ENCODE assay signal across 18 cellular contexts in the genomic region with DNA sequence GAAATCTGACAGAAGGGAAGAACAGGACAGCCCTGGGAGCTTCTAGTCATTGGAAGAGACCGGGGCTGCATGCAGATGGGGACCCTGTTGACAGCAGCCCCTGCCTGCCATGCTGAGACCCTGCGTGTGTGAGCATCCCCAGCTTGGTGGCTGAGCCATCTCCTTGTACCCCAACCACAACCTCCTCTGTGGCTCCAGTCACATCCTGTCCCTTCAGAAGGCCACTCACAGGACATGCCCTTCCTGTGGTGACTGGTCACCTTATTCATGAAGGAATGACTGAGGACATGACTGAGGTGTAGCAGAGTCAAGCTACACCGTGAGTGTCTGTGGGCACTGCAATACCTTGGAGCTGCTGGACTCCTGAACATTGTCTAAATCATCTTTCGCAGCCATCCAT.
DNase-seq lines count a peak whose midpoint lies in the region; ATAC-seq and TF ChIP-seq lines count a peak whose summit lies in the region.
"Had no signal": no experiment of that assay in that cellular context is flagged by ENCODE, and none has a peak within 500 bp of the region (broad histone marks: within the 10 kb centered on the region; RNA-seq: fewer than 3 reads in every experiment).

No MANE protein-coding gene starts in this region.

- peaks cover 3% of the 10 kb centered on the region for H3K9me3 Mint-ChIP-seq in CD8-positive, alpha-beta T cell
- H3K9me3 Mint-ChIP-seq in activated T-helper 2 cell treated with anti-CD3 and anti-CD28 coated beads, Interferon-gamma antibody, Interleukin-2, Interleukin-4, amounts not matched to agents 10 μg/mL and 5 μg/mL and 100 μg/mL, durations not matched to agents 14 hours and 24 hours and 36 hours = no peaks in the 10 kb centered on the region
- H3K9me3 Mint-ChIP-seq in Calu3 (ENCODE audit: low read depth, unreplicated experiment) = no peaks in the 10 kb centered on the region
- H3K9me3 Mint-ChIP-seq: HFFc6 had no signal

- no peak overlapping the region for H3K23ac ChIP-seq in mesenchymal stem cell (ENCODE audit: low read length in 2 of 2)

- H4K91ac ChIP-seq in mesenchymal stem cell (ENCODE audit: low read length) = peak overlapping the region; percentile 77

- ATAC-seq in CD8-positive, alpha-beta T cell = no peak
- ATAC-seq in upper lobe of right lung (no peak), HG03354 (IDR thresholded peaks at IDR 0.05; ENCODE audit: poor library complexity, severe bottlenecking, unreplicated experiment) (no peak), GM19463 (IDR thresholded peaks at IDR 0.05; ENCODE audit: unreplicated experiment) (no peak)

- no peak overlapping the region for H3K4me2 ChIP-seq in mesenchymal stem cell (ENCODE audit: low read length, poor library complexity, severe bottlenecking)

- peak overlapping the region; percentile 37 for H2AFZ ChIP-seq in mesenchymal stem cell (ENCODE audit: low read depth, low read length)

- no peaks in the 10 kb centered on the region for H3K27me3 Mint-ChIP-seq in CD8-positive, alpha-beta T cell (ENCODE audit: low read depth)
- no peaks in the 10 kb centered on the region for H3K27me3 Mint-ChIP-seq in activated T-helper 2 cell treated with anti-CD3 and anti-CD28 coated beads, Interferon-gamma antibody, Interleukin-2, Interleukin-4, amounts not matched to agents 10 μg/mL and 5 μg/mL and 100 μg/mL, durations not matched to agents 14 hours and 24 hours and 36 hours (ENCODE audit: low read depth)
- H3K27me3 Mint-ChIP-seq in Calu3 (ENCODE audit: unreplicated experiment) = no peaks in the 10 kb centered on the region

- no peaks in the 10 kb centered on the region for H3K79me1 ChIP-seq in mesenchymal stem cell (replicated peaks; ENCODE audit: low read length, poor library complexity, severe bottlenecking)

- BruUV-seq in Calu3 (replicated peaks; lab: Mats Ljungman, UMichigan) = no TSS peak

- 90% methylated on average over 4 of the region's 4 CpGs for WGBS in HUES64
- 98% methylated on average over 4 of the region's 4 CpGs for WGBS in mesenchymal stem cell

- peak overlapping the region; percentile 99 for H2AK5ac ChIP-seq in mesenchymal stem cell (ENCODE audit: low read length, severe bottlenecking)

- H3K36me3 ChIP-seq in CD8-positive, alpha-beta T cell (ENCODE audit: insufficient read depth, low read length) = no peaks in the 10 kb centered on the region
- no peaks in the 10 kb centered on the region for H3K36me3 ChIP-seq in HUES64 (ENCODE audit: insufficient read depth, low read length)
- H3K36me3 ChIP-seq in mesenchymal stem cell (ENCODE audit: control insufficient read depth in 1 of 2, insufficient read depth in 2 of 2, low read depth in 1 of 2, low read length in 2 of 2) = no peaks in the 10 kb centered on the region
- H3K36me3 ChIP-seq in upper lobe of right lung = no peaks in the 10 kb centered on the region
- H3K36me3 ChIP-seq: BE2C, thoracic aorta, WERI-Rb-1 had no signal

- peak overlapping the region; percentile 74 to 86 for H3K18ac ChIP-seq in mesenchymal stem cell (ENCODE audit: low read depth in 1 of 2, low read length in 2 of 2)

- H3K4me1 ChIP-seq in CD8-positive, alpha-beta T cell (ENCODE audit: insufficient read depth, low read length) = peaks cover 33% of the 10 kb centered on the region
- H3K4me1 ChIP-seq in HUES64 (ENCODE audit: insufficient read depth, low read length) (peaks cover 25% of the 10 kb centered on the region), mesenchymal stem cell (ENCODE audit: control insufficient read depth, insufficient read depth, low read depth, low read length) (peaks cover 24% of the 10 kb centered on the region), upper lobe of right lung (peaks cover 19% of the 10 kb centered on the region)
- H3K4me1 ChIP-seq: BE2C had no signal

- H3K4ac ChIP-seq in mesenchymal stem cell (ENCODE audit: low read depth in 1 of 2, low read length in 2 of 2) = peak overlapping the region; percentile 20 to 65

- H2BK12ac ChIP-seq in mesenchymal stem cell (ENCODE audit: low read length in 2 of 2) = peak overlapping the region; percentile 81 to 99

- H3K14ac ChIP-seq in mesenchymal stem cell (ENCODE audit: low read length in 2 of 2) = peak overlapping the region in 1 of 2 experiments; percentile 68

- H3K9ac ChIP-seq in HUES64 (ENCODE audit: low read depth, low read length) (peak overlapping the region; percentile 29; the same call in 1 of the 2 replicates), mesenchymal stem cell (ENCODE audit: low read length) (no peak overlapping the region)

- no peak for TF ChIP-seq CTCF in CD8-positive, alpha-beta T cell (IDR thresholded peaks at IDR 0.05)
- TF ChIP-seq CTCF in upper lobe of right lung (IDR thresholded peaks at IDR 0.05) (no peak), Calu3 (IDR thresholded peaks at IDR 0.05; ENCODE audit: unreplicated experiment) (no peak)

- DNase-seq in CD8-positive, alpha-beta T cell = no peak
- DNase-seq in activated T-helper 2 cell treated with anti-CD3 and anti-CD28 coated beads, Interferon-gamma antibody, Interleukin-2, Interleukin-4, amounts not matched to agents 10 μg/mL and 5 μg/mL and 100 μg/mL, durations not matched to agents 14 hours and 24 hours and 36 hours (ENCODE audit: low spot score) = no peak
- DNase-seq in mesenchymal stem cell (no peak), upper lobe of right lung (no peak), Calu3 (no peak)
- DNase-seq: BE2C; cerebellar nuclear complex; DND-41; head of caudate nucleus; HFFc6; retina; stimulated activated CD4-positive, alpha-beta T cell treated with anti-CD3 and anti-CD28 coated beads, Interleukin-1b, Interleukin-23, amount 100 ng/mL, for 48 hours; WERI-Rb-1 had no signal

- POLR2A ChIA-PET in CD8-positive, alpha-beta T cell (lab: Charles Lee) = interaction anchor here (6.1 kb wide), 1 partner anchor 14 kb away, joined by 53 read pairs; no protein-coding TSS in a partner anchor

- peaks cover 45% of the 10 kb centered on the region for H3K4me1 Mint-ChIP-seq in CD8-positive, alpha-beta T cell (ENCODE audit: low read depth)
- peaks cover 30% of the 10 kb centered on the region for H3K4me1 Mint-ChIP-seq in activated T-helper 2 cell treated with anti-CD3 and anti-CD28 coated beads, Interferon-gamma antibody, Interleukin-2, Interleukin-4, amounts not matched to agents 10 μg/mL and 5 μg/mL and 100 μg/mL, durations not matched to agents 14 hours and 24 hours and 36 hours (ENCODE audit: low read depth)
- peaks cover 13% of the 10 kb centered on the region for H3K4me1 Mint-ChIP-seq in Calu3 (ENCODE audit: low read depth, unreplicated experiment)

- H3K4me3 Mint-ChIP-seq in CD8-positive, alpha-beta T cell = peak overlapping the region; percentile 22
- no peak overlapping the region for H3K4me3 Mint-ChIP-seq in activated T-helper 2 cell treated with anti-CD3 and anti-CD28 coated beads, Interferon-gamma antibody, Interleukin-2, Interleukin-4, amounts not matched to agents 10 μg/mL and 5 μg/mL and 100 μg/mL, durations not matched to agents 14 hours and 24 hours and 36 hours (ENCODE audit: low read depth)
- H3K4me3 Mint-ChIP-seq in Calu3 (ENCODE audit: low read depth, unreplicated experiment) = no peak overlapping the region
- H3K4me3 Mint-ChIP-seq: HFFc6 had no signal

- H2BK5ac ChIP-seq in mesenchymal stem cell (ENCODE audit: low read depth, low read length, poor library complexity, severe bottlenecking) = peak overlapping the region; percentile 35

- CTCF ChIA-PET in CD8-positive, alpha-beta T cell (lab: Charles Lee) = interaction anchor here (1.2 to 3.4 kb wide), 3 partner anchors 15 to 144 kb away, joined by 3 to 13 read pairs (median 4); no protein-coding TSS in a partner anchor
- CTCF ChIA-PET in Calu3 (lab: Charles Lee) = no interaction called here

- no peak overlapping the region for H3K4me3 ChIP-seq in CD8-positive, alpha-beta T cell (ENCODE audit: low read depth, low read length)
- H3K4me3 ChIP-seq in HUES64 (ENCODE audit: low read length) = no peak overlapping the region
- peak overlapping the region in 1 of 2 experiments; percentile 24 for H3K4me3 ChIP-seq in mesenchymal stem cell (ENCODE audit: insufficient read depth in 1 of 2, low read depth in 1 of 2, low read length in 2 of 2)
- H3K4me3 ChIP-seq in upper lobe of right lung = no peak overlapping the region
- H3K4me3 ChIP-seq: SK-N-MC, thoracic aorta had no signal

- H3K27me3 ChIP-seq in CD8-positive, alpha-beta T cell (ENCODE audit: insufficient read depth, low read length) = no peaks in the 10 kb centered on the region
- H3K27me3 ChIP-seq in HUES64 (ENCODE audit: insufficient read depth, low read length) (no peaks in the 10 kb centered on the region), mesenchymal stem cell (ENCODE audit: control insufficient read depth in 1 of 2, insufficient read depth in 1 of 2, low read length in 2 of 2) (no peaks in the 10 kb centered on the region), upper lobe of right lung (no peaks in the 10 kb centered on the region)
- H3K27me3 ChIP-seq: BE2C had no signal

- H2BK120ac ChIP-seq in mesenchymal stem cell (ENCODE audit: low read depth, low read length) = no peak overlapping the region

- H3K36me3 Mint-ChIP-seq in CD8-positive, alpha-beta T cell = peaks cover 2% of the 10 kb centered on the region
- peaks cover 2% of the 10 kb centered on the region for H3K36me3 Mint-ChIP-seq in activated T-helper 2 cell treated with anti-CD3 and anti-CD28 coated beads, Interferon-gamma antibody, Interleukin-2, Interleukin-4, amounts not matched to agents 10 μg/mL and 5 μg/mL and 100 μg/mL, durations not matched to agents 14 hours and 24 hours and 36 hours (ENCODE audit: low read depth)
- H3K36me3 Mint-ChIP-seq in Calu3 (ENCODE audit: insufficient read depth, unreplicated experiment) = peaks cover 17% of the 10 kb centered on the region

- no peak overlapping the region for H3K27ac Mint-ChIP-seq in CD8-positive, alpha-beta T cell
- H3K27ac Mint-ChIP-seq in activated T-helper 2 cell treated with anti-CD3 and anti-CD28 coated beads, Interferon-gamma antibody, Interleukin-2, Interleukin-4, amounts not matched to agents 10 μg/mL and 5 μg/mL and 100 μg/mL, durations not matched to agents 14 hours and 24 hours and 36 hours = peak overlapping the region; percentile 71
- no peak overlapping the region for H3K27ac Mint-ChIP-seq in Calu3 (ENCODE audit: unreplicated experiment)
- H3K27ac Mint-ChIP-seq: HFFc6 had no signal

- peak overlapping the region; percentile 70 for H4K8ac ChIP-seq in mesenchymal stem cell (ENCODE audit: low read length)

- peak overlapping the region; percentile 73 for H2BK15ac ChIP-seq in mesenchymal stem cell (ENCODE audit: low read depth, poor library complexity, severe bottlenecking)

- intact Hi-C loops in CD8-positive, alpha-beta T cell (cut with DNase I, micrococcal nuclease) = loop anchor here in 1 of 2 experiments (2.0 kb wide), 1 partner anchor 15 kb away; no protein-coding TSS in a partner anchor
- intact Hi-C loops in activated T-helper 2 cell treated with anti-CD3 and anti-CD28 coated beads, Interferon-gamma antibody, Interleukin-2, Interleukin-4, amounts not matched to agents 10 μg/mL and 5 μg/mL and 100 μg/mL, durations not matched to agents 14 hours and 24 hours and 36 hours (cut with micrococcal nuclease) = loop anchor here (2.0 kb wide), 1 partner anchor 15 kb away; no protein-coding TSS in a partner anchor
- intact Hi-C loops in upper lobe of right lung (cut with DNase I) = no loop called here
- intact Hi-C loops in Calu3 (cut with micrococcal nuclease; ENCODE audit: unreplicated experiment) = loop anchor here (5.0 kb wide), 1 partner anchor 71 kb away; no protein-coding TSS in a partner anchor

- no peak overlapping the region for H3K27ac ChIP-seq in CD8-positive, alpha-beta T cell (ENCODE audit: low read depth, low read length)
- H3K27ac ChIP-seq in HUES64 (ENCODE audit: low read depth, low read length) = peak overlapping the region; percentile 85
- peak overlapping the region; percentile 58 for H3K27ac ChIP-seq in mesenchymal stem cell (ENCODE audit: low read length, poor library complexity, severe bottlenecking)
- no peak overlapping the region for H3K27ac ChIP-seq in upper lobe of right lung
- H3K27ac ChIP-seq: SK-N-MC, thoracic aorta, WERI-Rb-1 had no signal

- H3K9me3 ChIP-seq in CD8-positive, alpha-beta T cell (ENCODE audit: low read length) = no peaks in the 10 kb centered on the region
- H3K9me3 ChIP-seq in HUES64 (ENCODE audit: insufficient read depth, low read depth, low read length) = no peaks in the 10 kb centered on the region
- H3K9me3 ChIP-seq in mesenchymal stem cell (ENCODE audit: control insufficient read depth, low read length) = no peaks in the 10 kb centered on the region
- no peaks in the 10 kb centered on the region for H3K9me3 ChIP-seq in upper lobe of right lung
- H3K9me3 ChIP-seq: BE2C, thoracic aorta had no signal

Comparison
In these comparisons a context has a peak if more than half of its experiments do, and no peak if none do; other contexts are left out.
1. H3K27ac ChIP-seq: peak in HUES64 (single experiment) and mesenchymal stem cell (single experiment); none in CD8-positive, alpha-beta T cell (single experiment) and upper lobe of right lung (single experiment).